ENCODE assay signal across 7 cellular contexts in the genomic region with DNA sequence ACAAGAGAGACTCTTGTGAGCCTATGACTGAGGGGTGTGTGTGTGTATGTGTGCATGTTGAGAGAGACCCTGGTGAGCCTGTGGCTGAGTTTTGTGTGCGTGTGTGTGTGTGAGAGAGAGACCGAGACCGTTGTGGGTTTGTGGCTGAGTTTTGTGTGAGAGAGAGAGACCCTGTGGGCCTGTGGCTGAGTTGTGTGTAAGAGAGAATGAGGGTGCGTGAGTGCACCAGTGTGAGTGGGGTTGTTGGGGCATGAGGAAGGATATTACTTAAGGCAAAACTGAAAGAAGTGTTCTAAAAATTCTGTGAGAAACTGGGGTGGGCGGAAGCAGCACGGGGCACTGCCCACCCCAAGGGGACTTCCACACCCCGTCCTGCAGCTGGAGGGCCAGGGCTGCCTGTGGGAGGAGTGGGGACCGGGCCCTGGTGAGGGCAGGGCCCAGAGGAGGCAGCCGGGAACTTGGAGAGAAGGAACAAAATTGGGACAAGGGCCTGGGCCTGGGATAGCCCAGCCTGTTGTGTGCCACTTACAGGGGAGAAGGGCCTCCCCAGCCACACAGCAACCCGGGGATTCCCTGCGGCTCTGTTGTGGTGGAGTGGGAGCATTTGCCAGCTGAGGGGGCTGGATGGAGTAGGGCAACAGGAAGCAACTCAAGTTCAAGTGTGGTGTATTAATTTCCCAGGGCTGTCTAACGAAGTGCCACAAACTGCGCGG. TPM values are rescaled to one million over a fixed set of nuclear protein-coding genes. Genes with fewer than 3 reads are reported as not detected.
DNase-seq lines count a peak whose midpoint lies in the region; ATAC-seq and TF ChIP-seq lines count a peak whose summit lies in the region.

No MANE protein-coding gene starts in this region.

- H3K36me3 Mint-ChIP-seq in activated B cell treated with CpG ODN at 0.5 μM for 24 hours (ENCODE audit: low read depth) = peaks cover 48% of the 10 kb centered on the region
- H3K36me3 Mint-ChIP-seq in neural progenitor cell = peaks cover 2% of the 10 kb centered on the region
- H3K36me3 Mint-ChIP-seq in progenitor cell of endocrine pancreas (ENCODE audit: insufficient read depth) = peaks cover 2% of the 10 kb centered on the region

- peak overlapping the region; percentile 92 for H3K27ac Mint-ChIP-seq in activated B cell treated with CpG ODN at 0.5 μM for 24 hours
- H3K27ac Mint-ChIP-seq in neural progenitor cell = peak overlapping the region; percentile 42
- no peak overlapping the region for H3K27ac Mint-ChIP-seq in progenitor cell of endocrine pancreas

- H3K79me2 ChIP-seq in neural progenitor cell (ENCODE audit: low read depth) = peaks cover 29% of the 10 kb centered on the region

- H3K4me1 Mint-ChIP-seq in activated B cell treated with CpG ODN at 0.5 μM for 24 hours (peaks cover 90% of the 10 kb centered on the region), neural progenitor cell (peaks cover 42% of the 10 kb centered on the region), progenitor cell of endocrine pancreas (ENCODE audit: low read depth) (peaks cover 24% of the 10 kb centered on the region)

- H3K4me3 ChIP-seq in choroid plexus epithelial cell (ENCODE audit: low read depth, low read length) (no peak overlapping the region), neural progenitor cell (no peak overlapping the region), aorta (ENCODE audit: low read length in 2 of 2) (no peak overlapping the region)

- intact Hi-C loops in activated B cell treated with CpG ODN at 0.5 μM for 24 hours (cut with micrococcal nuclease) (loop anchor here (1.0 to 2.0 kb wide), 9 partner anchors 10 to 143 kb away; a partner anchor contains a TSS), aorta (cut with DNase I) (loop anchor here in 1 of 2 donors (5.0 kb wide), 2 partner anchors 59 to 84 kb away; no protein-coding TSS in a partner anchor)

- H3F3A ChIP-seq in neural progenitor cell (ENCODE audit: low read depth) = peaks cover 12% of the 10 kb centered on the region

- H3K4me1 ChIP-seq in neural progenitor cell (peaks cover 38% of the 10 kb centered on the region), aorta (ENCODE audit: control insufficient read depth in 1 of 2, insufficient read depth in 2 of 2, low read length in 2 of 2) (peaks cover 0 to 6% of the 10 kb centered on the region in 2 donors)

- peaks cover 48% of the 10 kb centered on the region for H4K20me1 ChIP-seq in neural progenitor cell (ENCODE audit: low read depth)

- peak overlapping the region; percentile 78 for H3K4me3 Mint-ChIP-seq in activated B cell treated with CpG ODN at 0.5 μM for 24 hours
- H3K4me3 Mint-ChIP-seq in neural progenitor cell = no peak overlapping the region
- H3K4me3 Mint-ChIP-seq in progenitor cell of endocrine pancreas (ENCODE audit: low read depth) = no peak overlapping the region

- H3K9me3 ChIP-seq in neural progenitor cell (ENCODE audit: low read depth) (no peaks in the 10 kb centered on the region), aorta (ENCODE audit: control insufficient read depth, low read length) (no peaks in the 10 kb centered on the region)

- no peak for TF ChIP-seq CTCF in activated B cell treated with CpG ODN at 0.5 μM for 24 hours (IDR thresholded peaks at IDR 0.05)
- no peak for TF ChIP-seq CTCF in choroid plexus epithelial cell (conservative IDR thresholded peaks at IDR 0.05; ENCODE audit: low read depth, low read length)
- no peak for TF ChIP-seq CTCF in neural progenitor cell (IDR thresholded peaks at IDR 0.05)
- no peak for TF ChIP-seq CTCF in progenitor cell of endocrine pancreas (IDR thresholded peaks at IDR 0.05; ENCODE audit: unreplicated experiment)

- H3K36me3 ChIP-seq in neural progenitor cell (no peaks in the 10 kb centered on the region), aorta (ENCODE audit: control insufficient read depth in 1 of 2, insufficient read depth in 2 of 2, low read length in 1 of 2) (no peaks in the 10 kb centered on the region)

- POLR2A ChIA-PET in activated B cell treated with CpG ODN at 0.5 μM for 24 hours (lab: Charles Lee) = interaction anchor here (0.7 to 5.1 kb wide), 11 partner anchors 10 to 86 kb away, joined by 3 to 103 read pairs (median 7); a partner anchor contains a TSS

- no peak overlapping the region for H3K9ac ChIP-seq in neural progenitor cell

- peak; percentile 49 for ATAC-seq in HG03108 (IDR thresholded peaks at IDR 0.05; ENCODE audit: unreplicated experiment)
- ATAC-seq in activated B cell treated with CpG ODN at 0.5 μM for 24 hours (ENCODE audit: low read depth) = peak; percentile 76
- ATAC-seq in aorta (ENCODE audit: low FRiP score) = peak; percentile 67

- CTCF ChIA-PET in activated B cell treated with CpG ODN at 0.5 μM for 24 hours (lab: Charles Lee) = interaction anchor here (1.0 to 1.6 kb wide), 4 partner anchors 19 to 55 kb away, joined by 3 to 9 read pairs (median 4); a partner anchor contains a TSS

- H3K27ac ChIP-seq in neural progenitor cell (no peak overlapping the region), aorta (ENCODE audit: low read depth in 1 of 2, low read length in 2 of 2) (peak overlapping the region; percentile 36 to 80)

- H3K27me3 Mint-ChIP-seq in activated B cell treated with CpG ODN at 0.5 μM for 24 hours (no peaks in the 10 kb centered on the region), neural progenitor cell (ENCODE audit: insufficient read depth, low read depth) (no peaks in the 10 kb centered on the region), progenitor cell of endocrine pancreas (peaks cover 5% of the 10 kb centered on the region)

- 20% methylated on average over 14 of the region's 14 CpGs for whole genome bisulfite sequencing in aorta, 2 donors

- peak overlapping the region; percentile 22 for H3K4me2 ChIP-seq in neural progenitor cell

- H3K9me3 Mint-ChIP-seq in activated B cell treated with CpG ODN at 0.5 μM for 24 hours = no peaks in the 10 kb centered on the region
- H3K9me3 Mint-ChIP-seq in neural progenitor cell = no peaks in the 10 kb centered on the region
- H3K9me3 Mint-ChIP-seq in progenitor cell of endocrine pancreas (ENCODE audit: low read depth) = peaks cover 3% of the 10 kb centered on the region

- DNase-seq in GM19238 (ENCODE audit: insufficient read length, low spot score) = peak; percentile 54
- peak; percentile 62 for DNase-seq in activated B cell treated with CpG ODN at 0.5 μM for 24 hours
- peak; percentile 50 for DNase-seq in choroid plexus epithelial cell (ENCODE audit: low read depth)
- no peak for DNase-seq in neural progenitor cell (ENCODE audit: low spot score)
- DNase-seq in aorta = peak in 1 of 2 donors; percentile 52
- no peak for DNase-seq in progenitor cell of endocrine pancreas (ENCODE audit: low spot score, unreplicated experiment)

- H3K27me3 ChIP-seq in neural progenitor cell (no peaks in the 10 kb centered on the region), aorta (ENCODE audit: control insufficient read depth in 1 of 2, insufficient read depth in 2 of 2, low read length in 1 of 2) (no peaks in the 10 kb centered on the region)

- H2AFZ ChIP-seq in neural progenitor cell (replicated peaks) = no peak overlapping the region

RNA-seq across cellular contexts. Expression of a gene that starts 22.0 kb away (rescaled TPM):
- total RNA-seq in activated B cell treated with CpG ODN at 0.5 μM for 24 hours (170 and 193 TPM in 2 replicates), neural progenitor cell (ENCODE audit: low replicate concordance) (13.7 and 14.8 TPM in 2 replicates), aorta (10 to 100 TPM; 20.1 to 22.5 TPM), progenitor cell of endocrine pancreas (18.1 and 18.9 TPM in 2 replicates)
- polyA plus RNA-seq in aorta = 10 to 100 TPM in 1 of 2 donors, 1 to 10 TPM in 1; 2.0 to 14.8 TPM

Comparison
In these comparisons a context has a peak if more than half of its experiments do, and no peak if none do; other contexts are left out.
1. DNase-seq: peak in GM19238 (single experiment), activated B cell treated with CpG ODN at 0.5 μM for 24 hours (single experiment) and choroid plexus epithelial cell (single experiment); none in neural progenitor cell (single experiment) and progenitor cell of endocrine pancreas (single experiment).
2. Peak in every context shown above with its lines, with median percentiles within 50 percentile points of each other: ATAC-seq.